ENCODE assay signal across 8 cellular contexts in genomic region chr7:2757904-2758672, GRCh38.
DNase-seq lines count a peak whose midpoint lies in the region; ATAC-seq and TF ChIP-seq lines count a peak whose summit lies in the region.

No MANE protein-coding gene starts in this region.

- ATAC-seq in CD8-positive, alpha-beta T cell: peak; percentile 73
- peak; percentile 67 for ATAC-seq in GM19372 (IDR thresholded peaks at IDR 0.05; ENCODE audit: low read depth, unreplicated experiment)
- ATAC-seq in HG03439 (IDR thresholded peaks at IDR 0.05; ENCODE audit: unreplicated experiment): peak; percentile 76
- peak; percentile 84 for ATAC-seq in Panc1

- no peak overlapping the region for H3K4me3 ChIP-seq in CD8-positive, alpha-beta T cell (ENCODE audit: low read depth, low read length)
- H3K4me3 ChIP-seq in Panc1 (ENCODE audit: low read depth in 2 of 2, low read length in 2 of 2): peak overlapping the region; percentile 2 to 43
- H3K4me3 ChIP-seq in retinal pigment epithelial cell (ENCODE audit: low read length): peak overlapping the region; percentile 7

- DNase-seq in CD8-positive, alpha-beta T cell: peak in 4 of 7 experiments; percentile 11 to 47 (median 22)
- DNase-seq in Panc1 (ENCODE audit: low read depth, low spot score): peak; percentile 94
- peak; percentile 28 for DNase-seq in activated effector memory CD4-positive, alpha-beta T cell treated with Interleukin-2 at 50 U/mL for 16 hours
- no peak for DNase-seq in glutamatergic neuron
- DNase-seq in retinal pigment epithelial cell (ENCODE audit: low read depth): peak; percentile 89
- DNase-seq in posterior vena cava (ENCODE audit: low spot score): no peak

- H3K4me1 ChIP-seq in CD8-positive, alpha-beta T cell (ENCODE audit: insufficient read depth, low read length): peaks cover 6% of the 10 kb centered on the region
- peaks cover 79% of the 10 kb centered on the region for H3K4me1 ChIP-seq in Panc1 (ENCODE audit: control insufficient read depth, insufficient read depth, low read length)

- no peak overlapping the region for H3K27ac ChIP-seq in CD8-positive, alpha-beta T cell (ENCODE audit: low read depth, low read length)
- peak overlapping the region; percentile 98 for H3K27ac ChIP-seq in Panc1 (ENCODE audit: low read length)

- H3K4me3 Mint-ChIP-seq in CD8-positive, alpha-beta T cell: no peak overlapping the region
- peak overlapping the region; percentile 7 for H3K4me3 Mint-ChIP-seq in glutamatergic neuron (ENCODE audit: unreplicated experiment)

- no peaks in the 10 kb centered on the region for H3K36me3 ChIP-seq in CD8-positive, alpha-beta T cell (ENCODE audit: insufficient read depth, low read length)
- H3K36me3 ChIP-seq in Panc1 (ENCODE audit: control insufficient read depth, insufficient read depth, low read length): no peaks in the 10 kb centered on the region

- H3K9me3 ChIP-seq in CD8-positive, alpha-beta T cell (ENCODE audit: low read length): no peaks in the 10 kb centered on the region
- H3K9me3 ChIP-seq in Panc1 (ENCODE audit: control insufficient read depth, insufficient read depth, low read depth, low read length): no peaks in the 10 kb centered on the region

- POLR2A ChIA-PET in CD8-positive, alpha-beta T cell (lab: Charles Lee): interaction anchor here (0.5 to 1.2 kb wide), 2 partner anchors 250 to 335 kb away, joined by 3 read pairs; no protein-coding TSS in a partner anchor
- POLR2A ChIA-PET in Panc1 (lab: Charles Lee): interaction anchor here (0.6 to 0.9 kb wide), 2 partner anchors 46 to 145 kb away, joined by 3 read pairs; no protein-coding TSS in a partner anchor

- CTCF ChIA-PET in CD8-positive, alpha-beta T cell (lab: Charles Lee): interaction anchor here (0.7 to 1.4 kb wide), 2 partner anchors 11 to 12 kb away, joined by 3 read pairs; no protein-coding TSS in a partner anchor
- CTCF ChIA-PET in Panc1 (lab: Charles Lee): interaction anchor here (0.5 to 1.4 kb wide), 5 partner anchors 27 to 133 kb away, joined by 3 to 6 read pairs (median 3); no protein-coding TSS in a partner anchor

- no TSS peak for BruUV-seq in Panc1 (replicated peaks; lab: Mats Ljungman, UMichigan)

- no peaks in the 10 kb centered on the region for H3K27me3 ChIP-seq in CD8-positive, alpha-beta T cell (ENCODE audit: insufficient read depth, low read length)
- no peaks in the 10 kb centered on the region for H3K27me3 ChIP-seq in Panc1 (ENCODE audit: control insufficient read depth, insufficient read depth, low read length)

- H3K36me3 Mint-ChIP-seq in CD8-positive, alpha-beta T cell: peaks cover 40% of the 10 kb centered on the region
- no peaks in the 10 kb centered on the region for H3K36me3 Mint-ChIP-seq in glutamatergic neuron (ENCODE audit: unreplicated experiment)

- in situ Hi-C loops in Panc1 (cut with HindIII; ENCODE audit: low pct_unique_long_range_greater_than_20kb, low sequenced_read_pairs): no loop called here

- H3K9me3 Mint-ChIP-seq in CD8-positive, alpha-beta T cell: no peaks in the 10 kb centered on the region
- H3K9me3 Mint-ChIP-seq in glutamatergic neuron (ENCODE audit: unreplicated experiment): peaks cover 16% of the 10 kb centered on the region

- peaks cover 29% of the 10 kb centered on the region for H3K4me1 Mint-ChIP-seq in CD8-positive, alpha-beta T cell (ENCODE audit: low read depth)
- H3K4me1 Mint-ChIP-seq in glutamatergic neuron (ENCODE audit: low read depth, unreplicated experiment): peaks cover 48% of the 10 kb centered on the region

- intact Hi-C loops in CD8-positive, alpha-beta T cell (cut with DNase I, micrococcal nuclease): no loop called here
- intact Hi-C loops in Panc1 (cut with micrococcal nuclease; ENCODE audit: unreplicated experiment) (no loop called here), posterior vena cava (cut with DNase I) (no loop called here)

- H3K27me3 Mint-ChIP-seq in CD8-positive, alpha-beta T cell (ENCODE audit: low read depth): no peaks in the 10 kb centered on the region
- peaks cover 11% of the 10 kb centered on the region for H3K27me3 Mint-ChIP-seq in glutamatergic neuron (ENCODE audit: unreplicated experiment)

- TF ChIP-seq CTCF in CD8-positive, alpha-beta T cell (IDR thresholded peaks at IDR 0.05): no peak
- TF ChIP-seq CTCF in Panc1 (IDR thresholded peaks at IDR 0.05) (no peak), glutamatergic neuron (IDR thresholded peaks at IDR 0.05; ENCODE audit: partially characterized antibody, unreplicated experiment) (no peak), retinal pigment epithelial cell (conservative IDR thresholded peaks at IDR 0.05; ENCODE audit: low read depth, low read length) (no peak)

- peak overlapping the region; percentile 71 for H3K27ac Mint-ChIP-seq in CD8-positive, alpha-beta T cell
- peak overlapping the region; percentile 92 for H3K27ac Mint-ChIP-seq in glutamatergic neuron (ENCODE audit: unreplicated experiment)

Comparison
In these comparisons a context has a peak if more than half of its experiments do, and no peak if none do; other contexts are left out.
1. DNase-seq: peak in CD8-positive, alpha-beta T cell (4 of 7), Panc1 (single experiment), activated effector memory CD4-positive, alpha-beta T cell treated with Interleukin-2 at 50 U/mL for 16 hours (single experiment) and retinal pigment epithelial cell (single experiment); none in glutamatergic neuron (single experiment) and posterior vena cava (single experiment).
2. Peak in every context shown above with its lines, with median percentiles within 50 percentile points of each other: ATAC-seq.